In the genomic region with DNA sequence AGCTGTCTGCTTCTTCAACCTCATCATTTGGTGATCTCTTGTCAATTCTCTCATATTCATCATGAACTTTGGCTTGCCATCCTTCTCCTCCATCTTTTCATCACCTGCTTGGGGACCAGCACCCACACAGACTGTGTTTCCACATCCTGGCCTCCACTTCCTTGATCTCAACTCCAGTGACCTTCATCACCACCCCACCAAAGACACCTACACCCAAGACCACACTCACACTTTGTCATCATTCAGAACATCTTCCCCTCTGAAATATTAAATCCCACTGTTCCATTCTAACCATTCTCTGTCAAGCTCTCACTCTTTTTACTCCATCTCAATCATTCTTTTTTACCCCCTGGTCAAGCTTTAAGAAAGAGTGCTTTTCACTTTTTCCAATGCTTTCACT, we compare ENCODE assay signal across 13 cellular contexts.
DNase-seq lines count a peak whose midpoint lies in the region; TF ChIP-seq lines count a peak whose summit lies in the region.
"Had no signal": no experiment of that assay in that cellular context is flagged by ENCODE, and none has a peak within 500 bp of the region (broad histone marks: within the 10 kb centered on the region; RNA-seq: fewer than 3 reads in every experiment).

No MANE protein-coding gene starts in this region.

- peaks cover 6% of the 10 kb centered on the region for H3K36me3 Mint-ChIP-seq in activated CD4-positive, alpha-beta memory T cell treated with anti-CD3 and anti-CD28 coated beads, Interleukin-2, amount 10 ng/mL, durations not matched to agents 7 days and 5 days (ENCODE audit: low read depth)
- peaks cover 23% of the 10 kb centered on the region for H3K36me3 Mint-ChIP-seq in dendritic cell treated with granulocyte-macrophage colony-stimulating factor and Interleukin-4, amounts not matched to agents 40 ng/mL and 50 ng/mL, for 4 days (ENCODE audit: low read depth)

- TF ChIP-seq CTCF in foreskin fibroblast (IDR thresholded peaks at IDR 0.05; ENCODE audit: low read depth, low read length): no peak

- intact Hi-C loops in dendritic cell treated with granulocyte-macrophage colony-stimulating factor and Interleukin-4, amounts not matched to agents 40 ng/mL and 50 ng/mL, for 4 days (cut with micrococcal nuclease): no loop called here

- DNase-seq in activated CD4-positive, alpha-beta memory T cell treated with anti-CD3 and anti-CD28 coated beads, Interleukin-2, amount 10 ng/mL, durations not matched to agents 7 days and 5 days: peak; percentile 52
- peak; percentile 14 for DNase-seq in stimulated activated CD8-positive, alpha-beta memory T cell treated with anti-CD3 and anti-CD28 coated beads, Interleukin-7, amount 100 ng/mL, for 24 hours (ENCODE audit: low read depth)
- DNase-seq in foreskin fibroblast: no peak
- no peak for DNase-seq in foreskin melanocyte
- no peak for DNase-seq in DMS53 (lab: John Stamatoyannopoulos, UW)
- DNase-seq: midbrain, NCI-H2227 treated with DMSO at 0.1 percent for 48 hours, posterior cingulate gyrus had no signal

- no peaks in the 10 kb centered on the region for H3K36me3 ChIP-seq in KOPT-K1 (ENCODE audit: insufficient read depth, low read length)
- H3K36me3 ChIP-seq: ascending aorta, thoracic aorta had no signal

- POLR2A ChIA-PET in activated CD4-positive, alpha-beta memory T cell treated with anti-CD3 and anti-CD28 coated beads, Interleukin-2, amount 10 ng/mL, durations not matched to agents 7 days and 5 days (lab: Charles Lee): interaction anchor here (1.0 kb wide), 1 partner anchor 15 kb away, joined by 3 read pairs; no protein-coding TSS in a partner anchor

- no peaks in the 10 kb centered on the region for H3K27me3 Mint-ChIP-seq in activated CD4-positive, alpha-beta memory T cell treated with anti-CD3 and anti-CD28 coated beads, Interleukin-2, amount 10 ng/mL, durations not matched to agents 7 days and 5 days
- H3K27me3 Mint-ChIP-seq in dendritic cell treated with granulocyte-macrophage colony-stimulating factor and Interleukin-4, amounts not matched to agents 40 ng/mL and 50 ng/mL, for 4 days: no peaks in the 10 kb centered on the region

- H3K9me3 Mint-ChIP-seq in activated CD4-positive, alpha-beta memory T cell treated with anti-CD3 and anti-CD28 coated beads, Interleukin-2, amount 10 ng/mL, durations not matched to agents 7 days and 5 days: no peaks in the 10 kb centered on the region
- H3K9me3 Mint-ChIP-seq in dendritic cell treated with granulocyte-macrophage colony-stimulating factor and Interleukin-4, amounts not matched to agents 40 ng/mL and 50 ng/mL, for 4 days: no peaks in the 10 kb centered on the region

- no peak overlapping the region for H3K4me3 Mint-ChIP-seq in activated CD4-positive, alpha-beta memory T cell treated with anti-CD3 and anti-CD28 coated beads, Interleukin-2, amount 10 ng/mL, durations not matched to agents 7 days and 5 days
- H3K4me3 Mint-ChIP-seq in dendritic cell treated with granulocyte-macrophage colony-stimulating factor and Interleukin-4, amounts not matched to agents 40 ng/mL and 50 ng/mL, for 4 days: no peak overlapping the region

- H3K27ac Mint-ChIP-seq in activated CD4-positive, alpha-beta memory T cell treated with anti-CD3 and anti-CD28 coated beads, Interleukin-2, amount 10 ng/mL, durations not matched to agents 7 days and 5 days: peak overlapping the region; percentile 52
- peak overlapping the region; percentile 6 for H3K27ac Mint-ChIP-seq in dendritic cell treated with granulocyte-macrophage colony-stimulating factor and Interleukin-4, amounts not matched to agents 40 ng/mL and 50 ng/mL, for 4 days

- no peaks in the 10 kb centered on the region for H3K9me3 ChIP-seq in KOPT-K1 (ENCODE audit: insufficient read depth, low read length, poor library complexity, severe bottlenecking)
- H3K9me3 ChIP-seq: ascending aorta, thoracic aorta had no signal

- peak overlapping the region; percentile 92 for H3K27ac ChIP-seq in KOPT-K1 (ENCODE audit: low read depth, low read length, poor library complexity, severe bottlenecking)
- H3K27ac ChIP-seq: ascending aorta, SK-N-MC, thoracic aorta had no signal

- CTCF ChIA-PET in activated CD4-positive, alpha-beta memory T cell treated with anti-CD3 and anti-CD28 coated beads, Interleukin-2, amount 10 ng/mL, durations not matched to agents 7 days and 5 days (lab: Charles Lee): no interaction called here

- H3K4me1 Mint-ChIP-seq in activated CD4-positive, alpha-beta memory T cell treated with anti-CD3 and anti-CD28 coated beads, Interleukin-2, amount 10 ng/mL, durations not matched to agents 7 days and 5 days: peaks cover 59% of the 10 kb centered on the region
- peaks cover 45% of the 10 kb centered on the region for H3K4me1 Mint-ChIP-seq in dendritic cell treated with granulocyte-macrophage colony-stimulating factor and Interleukin-4, amounts not matched to agents 40 ng/mL and 50 ng/mL, for 4 days (ENCODE audit: low read depth)

- no peak overlapping the region for H3K4me3 ChIP-seq in foreskin fibroblast (ENCODE audit: low read depth in 1 of 2, low read length in 2 of 2)
- H3K4me3 ChIP-seq: ascending aorta, SK-N-MC, thoracic aorta had no signal

Comparison
In these comparisons a context has a peak if more than half of its experiments do, and no peak if none do; other contexts are left out.
1. DNase-seq: peak in activated CD4-positive, alpha-beta memory T cell treated with anti-CD3 and anti-CD28 coated beads, Interleukin-2, amount 10 ng/mL, durations not matched to agents 7 days and 5 days (single experiment) and stimulated activated CD8-positive, alpha-beta memory T cell treated with anti-CD3 and anti-CD28 coated beads, Interleukin-7, amount 100 ng/mL, for 24 hours (single experiment); none in foreskin fibroblast (0 of 2), foreskin melanocyte (single experiment) and DMS53 (single experiment).